Comparison of ENCODE assay signal across 1 cellular context in genomic region chr2:70565039-70565731, GRCh38.
TF ChIP-seq lines count a peak whose summit lies in the region.

No MANE protein-coding gene starts in this region.

TF ChIP-seq in HepG2, 621 proteins besides CTCF, POLR2A, EP300 and RAD21 (continued from another document):
- TF ChIP-seq ZBED4 (CRISPR knock-in tag; IDR thresholded peaks at IDR 0.05; ENCODE audit: borderline replicate concordance) (peak; percentile 97), RNF219 (CRISPR knock-in tag; IDR thresholded peaks at IDR 0.05) (no peak), MED1 (CRISPR knock-in tag; IDR thresholded peaks at IDR 0.05) (peak; percentile 78), FOXO4 (CRISPR knock-in tag; conservative IDR thresholded peaks at IDR 0.05) (no peak), SKI (IDR thresholded peaks at IDR 0.05; ENCODE audit: partially characterized antibody) (no peak), HOXD1 (CRISPR knock-in tag; IDR thresholded peaks at IDR 0.05) (peak; percentile 74; the same call in 1 of the 2 replicates), SUZ12 (IDR thresholded peaks at IDR 0.05; ENCODE audit: low read depth, low read length) (no peak), ZNF569 (CRISPR knock-in tag; IDR thresholded peaks at IDR 0.05; ENCODE audit: borderline replicate concordance) (no peak), FOXO1 (CRISPR knock-in tag; IDR thresholded peaks at IDR 0.05) (peak; percentile 84), ZBTB49 (CRISPR knock-in tag; IDR thresholded peaks at IDR 0.05; ENCODE audit: borderline replicate concordance) (0 out of 2 replicates have a peak, but pooled peaks have one; percentile 54), ZNF556 (CRISPR knock-in tag; IDR thresholded peaks at IDR 0.05; ENCODE audit: borderline replicate concordance) (peak; percentile 18; the same call in 1 of the 2 replicates), CREB1 (IDR thresholded peaks at IDR 0.05) (no peak), CREB1 (CRISPR knock-in tag; IDR thresholded peaks at IDR 0.05) (peak; percentile 33; the same call in 1 of the 2 replicates), KLF6 (CRISPR knock-in tag; IDR thresholded peaks at IDR 0.05) (no peak), ZKSCAN8 (CRISPR knock-in tag; IDR thresholded peaks at IDR 0.05; ENCODE audit: borderline replicate concordance) (peak; percentile 95; the same call in 1 of the 2 replicates), KIAA2018 (CRISPR knock-in tag; IDR thresholded peaks at IDR 0.05; ENCODE audit: borderline replicate concordance) (no peak), MIER2 (CRISPR knock-in tag; IDR thresholded peaks at IDR 0.05) (peak; percentile 79), DPF2 (CRISPR knock-in tag; IDR thresholded peaks at IDR 0.05; ENCODE audit: borderline replicate concordance, low read depth) (peak; percentile 61; the same call in 1 of the 2 replicates), THRA (CRISPR knock-in tag; IDR thresholded peaks at IDR 0.05; ENCODE audit: borderline replicate concordance) (peak; percentile 75; the same call in 1 of the 2 replicates), GLMP (CRISPR knock-in tag; IDR thresholded peaks at IDR 0.05; ENCODE audit: borderline replicate concordance) (no peak)
